ENCODE assay signal across 20 cellular contexts in genomic region chr5:148799737-148800527, GRCh38. TPM values are rescaled to one million over a fixed set of nuclear protein-coding genes. Genes with fewer than 3 reads are reported as not detected.
DNase-seq lines count a peak whose midpoint lies in the region; ATAC-seq, FAIRE-seq and TF ChIP-seq lines count a peak whose summit lies in the region.
"Had no signal": no experiment of that assay in that cellular context is flagged by ENCODE, and none has a peak within 500 bp of the region (broad histone marks: within the 10 kb centered on the region; RNA-seq: fewer than 3 reads in every experiment).

No MANE protein-coding gene starts in this region.

- H3K27ac ChIP-seq in HL-60 (replicated peaks): peak overlapping the region; percentile 12; the same call in 1 of the 2 replicates
- H3K27ac ChIP-seq: breast epithelium, dorsolateral prefrontal cortex, psoas muscle, SJSA1, vagina had no signal

- POLR2A ChIA-PET in activated CD8-positive, alpha-beta T cell treated with anti-CD3 and anti-CD28 coated beads for 36 hours (lab: Charles Lee): interaction anchor here (1.3 to 1.5 kb wide), 2 partner anchors 8 kb away, joined by 4 read pairs; no protein-coding TSS in a partner anchor
- POLR2A ChIA-PET in activated CD8-positive, alpha-beta T cell treated with anti-CD3 and anti-CD28 coated beads, Interleukin-2, amount 10 ng/mL, durations not matched to agents 7 days and 5 days (lab: Charles Lee): interaction anchor here (1.0 kb wide), 1 partner anchor 27 kb away, joined by 3 read pairs; the partner anchor contains the start of gene ADRB2

- no peaks in the 10 kb centered on the region for H3K36me3 Mint-ChIP-seq in activated CD8-positive, alpha-beta T cell treated with anti-CD3 and anti-CD28 coated beads for 36 hours (ENCODE audit: low read depth)
- no peaks in the 10 kb centered on the region for H3K36me3 Mint-ChIP-seq in activated CD8-positive, alpha-beta T cell treated with anti-CD3 and anti-CD28 coated beads, Interleukin-2, amount 10 ng/mL, durations not matched to agents 7 days and 5 days (ENCODE audit: low read depth)
- H3K36me3 Mint-ChIP-seq in activated naive CD8-positive, alpha-beta T cell: peaks cover 2% of the 10 kb centered on the region
- H3K36me3 Mint-ChIP-seq in stimulated activated naive B cell treated with anti-CD40 and anti-IgM and Interleukin-4, amounts not matched to agents 10 μg/mL and 1 μg/mL and 100 μg/mL, for 72 hours: no peaks in the 10 kb centered on the region
- H3K36me3 Mint-ChIP-seq: naive thymus-derived CD8-positive, alpha-beta T cell had no signal

- intact Hi-C loops in activated CD8-positive, alpha-beta T cell treated with anti-CD3 and anti-CD28 coated beads for 36 hours (cut with micrococcal nuclease): no loop called here

- no peak for FAIRE-seq in urothelium cell line (lab: Jason Lieb, UNC)

- H3K4me3 ChIP-seq in HL-60 (replicated peaks; ENCODE audit: insufficient read depth, low read length): no peak overlapping the region
- H3K4me3 ChIP-seq: breast epithelium, dorsolateral prefrontal cortex, lung, psoas muscle, SJSA1, vagina had no signal

- CTCF ChIA-PET in activated CD8-positive, alpha-beta T cell treated with anti-CD3 and anti-CD28 coated beads for 36 hours (lab: Charles Lee): interaction anchor here (0.9 to 1.0 kb wide), 2 partner anchors 21 to 67 kb away, joined by 3 to 4 read pairs; no protein-coding TSS in a partner anchor
- CTCF ChIA-PET in activated CD8-positive, alpha-beta T cell treated with anti-CD3 and anti-CD28 coated beads, Interleukin-2, amount 10 ng/mL, durations not matched to agents 7 days and 5 days (lab: Charles Lee): interaction anchor here (1.5 to 2.0 kb wide), 3 partner anchors 9 to 67 kb away, joined by 3 to 6 read pairs (median 5); no protein-coding TSS in a partner anchor

- peak; percentile 32 for DNase-seq in activated CD8-positive, alpha-beta T cell treated with anti-CD3 and anti-CD28 coated beads for 36 hours
- no peak for DNase-seq in activated CD8-positive, alpha-beta T cell treated with anti-CD3 and anti-CD28 coated beads, Interleukin-2, amount 10 ng/mL, durations not matched to agents 7 days and 5 days
- DNase-seq in HL-60 (ENCODE audit: low read depth in 1 of 2, low spot score in 1 of 2) (no peak), NCI-H446 treated with DMSO at 0.1 percent for 48 hours (lab: John Stamatoyannopoulos, UW) (no peak), urothelium cell line (ENCODE audit: low spot score) (no peak)
- no peak for DNase-seq in stimulated activated naive B cell treated with anti-CD40 and anti-IgM and Interleukin-4, amounts not matched to agents 10 μg/mL and 1 μg/mL and 100 μg/mL, for 72 hours
- DNase-seq: activated gamma-delta T cell; dorsolateral prefrontal cortex; erythroblast; Karpas-422; naive thymus-derived CD8-positive, alpha-beta T cell; NCI-H1694; NCI-H345; psoas muscle had no signal

- peaks cover 7% of the 10 kb centered on the region for H3K9me3 Mint-ChIP-seq in activated CD8-positive, alpha-beta T cell treated with anti-CD3 and anti-CD28 coated beads for 36 hours
- H3K9me3 Mint-ChIP-seq in activated CD8-positive, alpha-beta T cell treated with anti-CD3 and anti-CD28 coated beads, Interleukin-2, amount 10 ng/mL, durations not matched to agents 7 days and 5 days (ENCODE audit: insufficient read depth): no peaks in the 10 kb centered on the region
- H3K9me3 Mint-ChIP-seq in activated naive CD8-positive, alpha-beta T cell (ENCODE audit: low read depth): no peaks in the 10 kb centered on the region
- no peaks in the 10 kb centered on the region for H3K9me3 Mint-ChIP-seq in stimulated activated naive B cell treated with anti-CD40 and anti-IgM and Interleukin-4, amounts not matched to agents 10 μg/mL and 1 μg/mL and 100 μg/mL, for 72 hours

- peaks cover 14% of the 10 kb centered on the region for H3K27me3 Mint-ChIP-seq in activated CD8-positive, alpha-beta T cell treated with anti-CD3 and anti-CD28 coated beads for 36 hours
- peaks cover 14% of the 10 kb centered on the region for H3K27me3 Mint-ChIP-seq in activated CD8-positive, alpha-beta T cell treated with anti-CD3 and anti-CD28 coated beads, Interleukin-2, amount 10 ng/mL, durations not matched to agents 7 days and 5 days (ENCODE audit: low read depth)
- H3K27me3 Mint-ChIP-seq in activated naive CD8-positive, alpha-beta T cell: peaks cover 9% of the 10 kb centered on the region
- no peaks in the 10 kb centered on the region for H3K27me3 Mint-ChIP-seq in stimulated activated naive B cell treated with anti-CD40 and anti-IgM and Interleukin-4, amounts not matched to agents 10 μg/mL and 1 μg/mL and 100 μg/mL, for 72 hours

- ATAC-seq in activated CD8-positive, alpha-beta T cell treated with anti-CD3 and anti-CD28 coated beads for 36 hours: peak; percentile 37
- no peak for ATAC-seq in activated CD8-positive, alpha-beta T cell treated with anti-CD3 and anti-CD28 coated beads, Interleukin-2, amount 10 ng/mL, durations not matched to agents 7 days and 5 days
- ATAC-seq in stimulated activated naive B cell treated with anti-CD40 and anti-IgM and Interleukin-4, amounts not matched to agents 10 μg/mL and 1 μg/mL and 100 μg/mL, for 72 hours (replicated peaks): peak; percentile 82 to 85
- ATAC-seq in HG03108 (IDR thresholded peaks at IDR 0.05; ENCODE audit: unreplicated experiment): no peak
- ATAC-seq: naive thymus-derived CD8-positive, alpha-beta T cell had no signal

- TF ChIP-seq CTCF in activated CD8-positive, alpha-beta T cell treated with anti-CD3 and anti-CD28 coated beads for 36 hours (IDR thresholded peaks at IDR 0.05): no peak
- no peak for TF ChIP-seq CTCF in HL-60 (IDR thresholded peaks at IDR 0.05; ENCODE audit: insufficient read depth, low read length)

- H3K4me3 Mint-ChIP-seq in activated CD8-positive, alpha-beta T cell treated with anti-CD3 and anti-CD28 coated beads for 36 hours: no peak overlapping the region
- no peak overlapping the region for H3K4me3 Mint-ChIP-seq in activated CD8-positive, alpha-beta T cell treated with anti-CD3 and anti-CD28 coated beads, Interleukin-2, amount 10 ng/mL, durations not matched to agents 7 days and 5 days
- no peak overlapping the region for H3K4me3 Mint-ChIP-seq in activated naive CD8-positive, alpha-beta T cell
- H3K4me3 Mint-ChIP-seq in stimulated activated naive B cell treated with anti-CD40 and anti-IgM and Interleukin-4, amounts not matched to agents 10 μg/mL and 1 μg/mL and 100 μg/mL, for 72 hours: no peak overlapping the region
- H3K4me3 Mint-ChIP-seq: naive thymus-derived CD8-positive, alpha-beta T cell had no signal

- H3K27ac Mint-ChIP-seq in activated CD8-positive, alpha-beta T cell treated with anti-CD3 and anti-CD28 coated beads for 36 hours: peak overlapping the region; percentile 46
- no peak overlapping the region for H3K27ac Mint-ChIP-seq in activated CD8-positive, alpha-beta T cell treated with anti-CD3 and anti-CD28 coated beads, Interleukin-2, amount 10 ng/mL, durations not matched to agents 7 days and 5 days
- peak overlapping the region; percentile 68 for H3K27ac Mint-ChIP-seq in activated naive CD8-positive, alpha-beta T cell
- peak overlapping the region; percentile 0 for H3K27ac Mint-ChIP-seq in stimulated activated naive B cell treated with anti-CD40 and anti-IgM and Interleukin-4, amounts not matched to agents 10 μg/mL and 1 μg/mL and 100 μg/mL, for 72 hours
- H3K27ac Mint-ChIP-seq: naive thymus-derived CD8-positive, alpha-beta T cell had no signal

- no peaks in the 10 kb centered on the region for H3K27me3 ChIP-seq in HL-60 (ENCODE audit: insufficient read depth, poor library complexity, severe bottlenecking)
- H3K27me3 ChIP-seq: breast epithelium, dorsolateral prefrontal cortex, SJSA1, vagina had no signal

- peaks cover 43% of the 10 kb centered on the region for H3K4me1 Mint-ChIP-seq in activated CD8-positive, alpha-beta T cell treated with anti-CD3 and anti-CD28 coated beads for 36 hours (ENCODE audit: low read depth)
- H3K4me1 Mint-ChIP-seq in activated CD8-positive, alpha-beta T cell treated with anti-CD3 and anti-CD28 coated beads, Interleukin-2, amount 10 ng/mL, durations not matched to agents 7 days and 5 days (ENCODE audit: low read depth): peaks cover 6% of the 10 kb centered on the region
- H3K4me1 Mint-ChIP-seq in activated naive CD8-positive, alpha-beta T cell (ENCODE audit: low read depth): peaks cover 4% of the 10 kb centered on the region
- H3K4me1 Mint-ChIP-seq in stimulated activated naive B cell treated with anti-CD40 and anti-IgM and Interleukin-4, amounts not matched to agents 10 μg/mL and 1 μg/mL and 100 μg/mL, for 72 hours: peaks cover 19 to 34% of the 10 kb centered on the region in 2 donors

RNA-seq across cellular contexts. Expression of gene ADRB2, which starts 26.5 kb away (rescaled TPM):
- under 1 TPM; 0.81 to 0.98 TPM for total RNA-seq in activated CD8-positive, alpha-beta T cell treated with anti-CD3 and anti-CD28 coated beads for 36 hours
- total RNA-seq in activated CD8-positive, alpha-beta T cell treated with anti-CD3 and anti-CD28 coated beads, Interleukin-2, amount 10 ng/mL, durations not matched to agents 7 days and 5 days: 1 to 10 TPM; 2.2 to 2.3 TPM

Comparison
In these comparisons a context has a peak if more than half of its experiments do, and no peak if none do; other contexts are left out.
1. ATAC-seq: peak in activated CD8-positive, alpha-beta T cell treated with anti-CD3 and anti-CD28 coated beads for 36 hours (single experiment) and stimulated activated naive B cell treated with anti-CD40 and anti-IgM and Interleukin-4, amounts not matched to agents 10 μg/mL and 1 μg/mL and 100 μg/mL, for 72 hours (2 of 2); none in activated CD8-positive, alpha-beta T cell treated with anti-CD3 and anti-CD28 coated beads, Interleukin-2, amount 10 ng/mL, durations not matched to agents 7 days and 5 days (single experiment) and HG03108 (single experiment).